ENCODE assay signal across 10 cellular contexts in the genomic region with DNA sequence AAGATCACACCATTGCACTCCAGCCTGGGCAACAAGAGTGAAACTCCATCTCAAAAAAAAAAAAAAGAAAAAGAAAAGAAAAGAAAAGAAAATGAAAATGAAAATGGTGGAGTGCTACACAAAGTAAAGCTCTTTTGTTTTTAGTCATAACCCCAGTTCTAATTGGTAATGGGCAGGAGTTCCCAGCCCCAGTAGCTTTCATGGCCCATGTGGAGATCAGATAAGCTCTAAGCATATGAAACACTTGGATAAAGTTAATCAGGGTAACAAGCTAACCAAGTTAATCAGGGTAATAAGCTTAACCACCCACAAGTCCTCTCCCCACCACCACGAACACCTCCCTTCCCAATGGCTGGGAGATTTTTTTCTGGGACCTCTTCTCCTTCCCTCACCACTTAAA.
DNase-seq lines count a peak whose midpoint lies in the region; ATAC-seq and TF ChIP-seq lines count a peak whose summit lies in the region.
"Had no signal": no experiment of that assay in that cellular context is flagged by ENCODE, and none has a peak within 500 bp of the region (broad histone marks: within the 10 kb centered on the region; RNA-seq: fewer than 3 reads in every experiment).

No MANE protein-coding gene starts in this region.

- H3K27ac Mint-ChIP-seq in CD8-positive, alpha-beta memory T cell: peak overlapping the region in 1 of 8 donors; percentile 76
- H3K27ac Mint-ChIP-seq: natural killer cell had no signal

- no peak for TF ChIP-seq CTCF in WERI-Rb-1 (IDR thresholded peaks at IDR 0.05; ENCODE audit: low read depth, low read length)
- no peak for TF ChIP-seq CTCF in sigmoid colon (IDR thresholded peaks at IDR 0.05)

- no peak for TF ChIP-seq EP300 in sigmoid colon (IDR thresholded peaks at IDR 0.05)

- H3K4me3 Mint-ChIP-seq in CD8-positive, alpha-beta memory T cell: no peak overlapping the region
- H3K4me3 Mint-ChIP-seq: natural killer cell had no signal

- intact Hi-C loops in sigmoid colon (cut with DNase I): no loop called here

- no peaks in the 10 kb centered on the region for H3K36me3 Mint-ChIP-seq in CD8-positive, alpha-beta memory T cell
- H3K36me3 Mint-ChIP-seq: natural killer cell had no signal

- DNase-seq in WERI-Rb-1 (peak; percentile 55), NCI-H345 treated with DMSO at 0.1 percent for 48 hours (lab: John Stamatoyannopoulos, UW; ENCODE audit: unreplicated experiment) (no peak), sigmoid colon (no peak)
- DNase-seq in CD8-positive, alpha-beta memory T cell: no peak
- no peak for DNase-seq in activated CD8-positive, alpha-beta memory T cell treated with anti-CD3 and anti-CD28 coated beads, Interleukin-2, amount 50 U/mL, for 4 hours
- DNase-seq: activated CD4-positive, CD25-positive, alpha-beta regulatory T cell; natural killer cell had no signal

- ATAC-seq in GM18867 (IDR thresholded peaks at IDR 0.05; ENCODE audit: unreplicated experiment) (peak; percentile 81), GM21381 (IDR thresholded peaks at IDR 0.05; ENCODE audit: unreplicated experiment) (peak; percentile 75), HG03066 (IDR thresholded peaks at IDR 0.05; ENCODE audit: low read depth, unreplicated experiment) (peak; percentile 50)
- ATAC-seq: natural killer cell had no signal

- CTCF ChIA-PET in CD8-positive, alpha-beta memory T cell (lab: Charles Lee): no interaction called here

- H3K4me3 ChIP-seq in WERI-Rb-1 (ENCODE audit: low read depth, low read length): no peak overlapping the region
- H3K4me3 ChIP-seq in CD8-positive, alpha-beta memory T cell (ENCODE audit: low read length): no peak overlapping the region
- H3K4me3 ChIP-seq in sigmoid colon: no peak overlapping the region

- WGBS in sigmoid colon, 2 donors: 92 to 95% methylated on average over 1 of the region's 1 CpG

- no peaks in the 10 kb centered on the region for H3K4me1 ChIP-seq in CD8-positive, alpha-beta memory T cell (ENCODE audit: insufficient read depth, low read length)
- no peaks in the 10 kb centered on the region for H3K4me1 ChIP-seq in sigmoid colon

- no peaks in the 10 kb centered on the region for H3K9me3 ChIP-seq in WERI-Rb-1 (ENCODE audit: severe bottlenecking)
- H3K9me3 ChIP-seq in CD8-positive, alpha-beta memory T cell (ENCODE audit: low read length): no peaks in the 10 kb centered on the region
- no peaks in the 10 kb centered on the region for H3K9me3 ChIP-seq in sigmoid colon

- no peaks in the 10 kb centered on the region for H3K36me3 ChIP-seq in WERI-Rb-1
- no peaks in the 10 kb centered on the region for H3K36me3 ChIP-seq in CD8-positive, alpha-beta memory T cell (ENCODE audit: insufficient read depth, low read length)
- no peaks in the 10 kb centered on the region for H3K36me3 ChIP-seq in sigmoid colon

- H3K27ac ChIP-seq in WERI-Rb-1 (no peak overlapping the region), sigmoid colon (no peak overlapping the region)
- no peak overlapping the region for H3K27ac ChIP-seq in CD8-positive, alpha-beta memory T cell (ENCODE audit: low read depth, low read length)

- H3K27me3 ChIP-seq in WERI-Rb-1 (ENCODE audit: insufficient read depth, low read depth, severe bottlenecking) (no peaks in the 10 kb centered on the region), sigmoid colon (no peaks in the 10 kb centered on the region)
- H3K27me3 ChIP-seq in CD8-positive, alpha-beta memory T cell (ENCODE audit: insufficient read depth, low read length, poor library complexity, severe bottlenecking): no peaks in the 10 kb centered on the region

- TF ChIP-seq POLR2A in sigmoid colon (IDR thresholded peaks at IDR 0.05): no peak

- no peaks in the 10 kb centered on the region for H3K9me3 Mint-ChIP-seq in CD8-positive, alpha-beta memory T cell
- H3K9me3 Mint-ChIP-seq: natural killer cell had no signal

- H3K27me3 Mint-ChIP-seq in CD8-positive, alpha-beta memory T cell: peaks cover 0 to under 1% of the 10 kb centered on the region in 2 donors

- peaks cover 0 to 6% (median 0%) of the 10 kb centered on the region in 3 donors for H3K4me1 Mint-ChIP-seq in CD8-positive, alpha-beta memory T cell
- H3K4me1 Mint-ChIP-seq: natural killer cell had no signal

- POLR2A ChIA-PET in CD8-positive, alpha-beta memory T cell (lab: Charles Lee): no interaction called here
